Comparison of ENCODE assay signal across 8 cellular contexts in the genomic region with DNA sequence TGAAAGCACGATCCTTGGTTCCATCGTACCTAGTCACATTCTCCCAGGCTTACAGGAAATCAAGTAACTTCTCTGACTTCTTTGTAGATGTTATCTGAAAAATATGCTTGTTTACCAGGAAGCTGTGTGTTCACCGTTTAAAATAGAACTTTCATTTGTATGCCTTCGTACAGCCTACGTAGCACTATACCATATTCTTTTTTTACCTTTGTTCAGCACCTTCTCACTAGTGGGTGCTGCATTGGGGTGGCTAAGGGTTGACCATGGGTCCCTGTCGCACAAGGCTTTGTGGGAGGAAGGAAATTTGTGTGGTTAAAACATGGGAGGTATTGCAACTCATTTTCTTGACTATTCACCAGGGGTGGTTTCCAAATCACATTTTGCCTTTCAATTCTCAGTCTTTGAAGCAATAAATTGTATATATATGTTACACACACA. TPM values are rescaled to one million over a fixed set of nuclear protein-coding genes. Genes with fewer than 3 reads are reported as not detected.
A peak's percentile ranks its signal among the peaks of the same experiment; 100 is the strongest.
DNase-seq lines count a peak whose midpoint lies in the region; ATAC-seq, FAIRE-seq and TF ChIP-seq lines count a peak whose summit lies in the region.

No MANE protein-coding gene starts in this region.

- no peak for FAIRE-seq in pancreas (lab: Jason Lieb, UNC)

- H3K27ac ChIP-seq in pancreas = no peak overlapping the region

- intact Hi-C loops in pancreas (cut with DNase I) = no loop called here

- 81 to 86% methylated on average over 6 of the region's 6 CpGs for WGBS in pancreas, 2 donors

- peaks cover 0 to under 1% (median 0%) of the 10 kb centered on the region in 3 donors for H3K4me1 ChIP-seq in pancreas

- H3K9me3 ChIP-seq in pancreas = no peaks in the 10 kb centered on the region

- peak; percentile 68 for ATAC-seq in GM19467 (IDR thresholded peaks at IDR 0.05; ENCODE audit: unreplicated experiment)
- ATAC-seq in HG03439 (IDR thresholded peaks at IDR 0.05; ENCODE audit: unreplicated experiment) = peak; percentile 80
- ATAC-seq in pancreas = no peak

- H3K36me3 ChIP-seq in pancreas = no peaks in the 10 kb centered on the region

- no peaks in the 10 kb centered on the region for H3K27me3 ChIP-seq in pancreas

- peak; percentile 44 for DNase-seq in activated effector memory CD4-positive, alpha-beta T cell treated with Interleukin-2 at 50 U/mL for 16 hours
- peak; percentile 61 for DNase-seq in stimulated activated CD8-positive, alpha-beta memory T cell treated with anti-CD3 and anti-CD28 coated beads, Interleukin-4, amount 100 ng/mL, for 48 hours
- DNase-seq in pancreas (no peak), middle frontal gyrus (ENCODE audit: extremely low spot score, low spot score) (no peak), H4 (ENCODE audit: low spot score) (no peak), NCI-H2107 (lab: John Stamatoyannopoulos, UW) (no peak)

- no peak overlapping the region for H3K4me3 ChIP-seq in pancreas

- no peak for TF ChIP-seq CTCF in pancreas (IDR thresholded peaks at IDR 0.05)

RNA-seq across cellular contexts. Expression of gene MALT1, which starts 16.6 kb away (rescaled TPM):
- 10 to 100 TPM in 2 of 6 donors, 1 to 10 TPM in 4; 6.7 to 12.9 (median 7.7) TPM for total RNA-seq in pancreas
- 1 to 10 TPM; 3.2 to 6.7 TPM for polyA plus RNA-seq in pancreas
- total RNA-seq in H4 (2014; rRNA removed; shearing (Covaris generic)) = 20.0 and 21.5 TPM in 2 replicates

RNA-seq across cellular contexts. Expression of gene ALPK2, which starts 59.0 kb away (rescaled TPM):
- total RNA-seq in pancreas = under 1 TPM in 5 of 6 donors, not detected in 1; 0.06 to 0.44 (median 0.12) TPM
- polyA plus RNA-seq in pancreas = under 1 TPM; 0.02 to 0.08 TPM
- 19.0 and 25.3 TPM in 2 replicates for total RNA-seq in H4 (2014; rRNA removed; shearing (Covaris generic))

Comparison
In these comparisons a context has a peak if more than half of its experiments do, and no peak if none do; other contexts are left out.
1. ATAC-seq: peak in GM19467 (single experiment) and HG03439 (single experiment); none in pancreas (0 of 4).
2. DNase-seq: peak in activated effector memory CD4-positive, alpha-beta T cell treated with Interleukin-2 at 50 U/mL for 16 hours (single experiment) and stimulated activated CD8-positive, alpha-beta memory T cell treated with anti-CD3 and anti-CD28 coated beads, Interleukin-4, amount 100 ng/mL, for 48 hours (single experiment); none in pancreas (0 of 6), middle frontal gyrus (single experiment), H4 (single experiment) and NCI-H2107 (single experiment).
3. RNA of gene ALPK2, which starts 59.0 kb away (total RNA-seq): 19.0 to 25.3 TPM in H4; 0.06 to 0.44 TPM in pancreas; every median in the first group is over 10 times any median in the second.